Comparison of ENCODE assay signal across 8 cellular contexts in genomic region chr13:19958119-19959111, GRCh38. TPM values are rescaled to one million over a fixed set of nuclear protein-coding genes. Genes with fewer than 3 reads are reported as not detected.
DNase-seq lines count a peak whose midpoint lies in the region; ATAC-seq, FAIRE-seq and TF ChIP-seq lines count a peak whose summit lies in the region.

Gene ZMYM2 (plus strand): TSS chr13:19958727. CDS start chr13:19993073, 34,346 bp downstream.

- no peaks in the 10 kb centered on the region for H3K36me3 ChIP-seq in ovary
- H3K36me3 ChIP-seq in thymus (ENCODE audit: control insufficient read depth, insufficient read depth) = no peaks in the 10 kb centered on the region

- no peak for TF ChIP-seq CTCF in ovary (IDR thresholded peaks at IDR 0.05)

- H3K9me3 ChIP-seq in ovary (no peaks in the 10 kb centered on the region), thymus (ENCODE audit: control insufficient read depth) (no peaks in the 10 kb centered on the region)

- H3K27ac ChIP-seq in ovary (peak within 1 kb of the TSS; percentile 99), thymus (ENCODE audit: low read depth) (peak within 1 kb of the TSS; percentile 99)

- no peak for TF ChIP-seq POLR2A in GM12891 (IDR thresholded peaks at IDR 0.05; ENCODE audit: low read depth, low read length)
- peak; percentile 67 for TF ChIP-seq POLR2A in ovary (IDR thresholded peaks at IDR 0.05)

- WGBS in ovary, 3 donors = 0 to 1% (median 1%) methylated on average over 41 to 115 of the region's 115 CpGs
- under 1% methylated on average over 115 of the region's 115 CpGs for WGBS in thymus

- intact Hi-C loops in Right ventricle myocardium inferior (cut with DNase I) = loop anchor here (1.0 to 5.0 kb wide), 3 partner anchors 95 to 326 kb away; partner anchors contain the start of genes MPHOSPH8, PSPC1 and ZMYM5
- intact Hi-C loops in ovary (cut with DNase I) = loop anchor here in 3 of 4 donors (2.0 to 10.0 kb wide), 3 partner anchors 94 to 96 kb away; partner anchors contain the start of gene ZMYM5 (in 2 of the 3)

- H3K4me1 ChIP-seq in ovary (ENCODE audit: insufficient read depth) = peaks cover 5% of the 10 kb centered on the region
- peaks cover 4% of the 10 kb centered on the region for H3K4me1 ChIP-seq in thymus (ENCODE audit: control insufficient read depth, insufficient read depth, low read length)

- ATAC-seq in HG02798 (IDR thresholded peaks at IDR 0.05; ENCODE audit: poor library complexity, unreplicated experiment) (peak; percentile 88), Right ventricle myocardium inferior (peak; percentile 97)

- TF ChIP-seq EP300 in ovary (IDR thresholded peaks at IDR 0.05) = no peak

- H3K27me3 ChIP-seq in ovary = no peaks in the 10 kb centered on the region
- no peaks in the 10 kb centered on the region for H3K27me3 ChIP-seq in thymus (ENCODE audit: control insufficient read depth, insufficient read depth)

- peak; percentile 97 for FAIRE-seq in GM12891 (lab: Jason Lieb, UNC)

- peak; percentile 91 for DNase-seq in GM12891 (ENCODE audit: insufficient read length, low spot score)
- DNase-seq in NCI-H1417 treated with DMSO at 0.1 percent for 48 hours (lab: John Stamatoyannopoulos, UW) = peak; percentile 55
- peak; percentile 47 to 81 for DNase-seq in SW 1271 (lab: John Stamatoyannopoulos, UW)
- DNase-seq in activated naive CD8-positive, alpha-beta T cell treated with anti-CD3 and anti-CD28 coated beads, Interleukin-2, amount 50 U/mL, for 16 hours (ENCODE audit: low read depth, low spot score) = peak; percentile 93
- peak; percentile 99 for DNase-seq in Right ventricle myocardium inferior (ENCODE audit: missing footprints)
- peak; percentile 99 to 100 (median 100) for DNase-seq in ovary

- H3K4me3 ChIP-seq in ovary (peak within 1 kb of the TSS; percentile 81), thymus (ENCODE audit: low read length) (peak within 1 kb of the TSS; percentile 92)

TF ChIP-seq in GM12891, 5 proteins besides CTCF, POLR2A, EP300 and RAD21:
- TF ChIP-seq PAX5 (IDR thresholded peaks at IDR 0.05; ENCODE audit: insufficient read depth, low read length, severe bottlenecking) (no peak), POLR2AphosphoS5 (IDR thresholded peaks at IDR 0.05; ENCODE audit: low read depth, low read length) (no peak), TAF1 (IDR thresholded peaks at IDR 0.05; ENCODE audit: low read depth, low read length) (0 out of 2 replicates have a peak, but pooled peaks have one; percentile 29), POU2F2 (IDR thresholded peaks at IDR 0.05; ENCODE audit: low read depth, low read length) (no peak), SPI1 (IDR thresholded peaks at IDR 0.05; ENCODE audit: low read depth, low read length) (no peak)

RNA-seq across cellular contexts. Expression of gene ZMYM2, which starts in this region (rescaled TPM):
- polyA plus RNA-seq in GM12891 (2012; ENCODE audit: low read depth, missing spikeins) = 17.0 TPM
- total RNA-seq in Right ventricle myocardium inferior = 50.3 TPM
- 10 to 100 TPM; 55.0 to 97.6 (median 76.0) TPM for total RNA-seq in ovary
- 10 to 100 TPM; 17.2 to 46.3 TPM for polyA plus RNA-seq in ovary
- polyA plus RNA-seq in thymus = 63.9 TPM

Comparison
In these comparisons a context has a peak if more than half of its experiments do, and no peak if none do; other contexts are left out.
1. Peak in every context shown above with its lines: DNase-seq, ATAC-seq, H3K4me3 ChIP-seq and H3K27ac ChIP-seq.